Comparison of ENCODE assay signal across 8 cellular contexts in genomic region chr19:46861691-46862503, GRCh38. TPM values are rescaled to one million over a fixed set of nuclear protein-coding genes. Genes with fewer than 3 reads are reported as not detected.
DNase-seq lines count a peak whose midpoint lies in the region; ATAC-seq and TF ChIP-seq lines count a peak whose summit lies in the region.

No MANE protein-coding gene starts in this region.

- no peak overlapping the region for H2AFZ ChIP-seq in OCI-LY1 (ENCODE audit: low read length)

- no peak for TF ChIP-seq POLR2A in esophagus muscularis mucosa (IDR thresholded peaks at IDR 0.05; ENCODE audit: low read depth)

- H3K9me3 ChIP-seq in OCI-LY1 (ENCODE audit: low read length) = no peaks in the 10 kb centered on the region
- no peaks in the 10 kb centered on the region for H3K9me3 ChIP-seq in esophagus muscularis mucosa

- H3K36me3 Mint-ChIP-seq in activated naive CD4-positive, alpha-beta T cell treated with anti-CD3 and anti-CD28 coated beads, Interleukin-2, amount 50 U/mL, for 72 hours = peaks cover 6 to 7% of the 10 kb centered on the region in 2 donors

- peak overlapping the region; percentile 89 for H3K4me2 ChIP-seq in OCI-LY1 (ENCODE audit: low read length)

- no peak overlapping the region for H3K27ac Mint-ChIP-seq in activated naive CD4-positive, alpha-beta T cell treated with anti-CD3 and anti-CD28 coated beads, Interleukin-2, amount 50 U/mL, for 72 hours

- H3K36me3 ChIP-seq in OCI-LY1 (ENCODE audit: insufficient read depth, low read length) (0 out of 2 replicates have a peak, but pooled peaks cover 3% of the 10 kb centered on the region), esophagus muscularis mucosa (no peaks in the 10 kb centered on the region)

- no peaks in the 10 kb centered on the region for H4K20me1 ChIP-seq in OCI-LY1 (ENCODE audit: insufficient read depth, low read length)

- H3K4me3 ChIP-seq in OCI-LY1 (ENCODE audit: low read depth, low read length, poor library complexity, severe bottlenecking) (peak overlapping the region; percentile 77), esophagus muscularis mucosa (peak overlapping the region; percentile 92 to 95 (median 94))

- intact Hi-C loops in esophagus muscularis mucosa (cut with DNase I) = loop anchor here (5.0 kb wide), 1 partner anchor 60 kb away; no protein-coding TSS in a partner anchor

- H3K27me3 ChIP-seq in OCI-LY1 (ENCODE audit: insufficient read depth, low read length) = no peaks in the 10 kb centered on the region
- no peaks in the 10 kb centered on the region for H3K27me3 ChIP-seq in esophagus muscularis mucosa

- H3K4me1 ChIP-seq in OCI-LY1 (ENCODE audit: insufficient read depth, low read length, severe bottlenecking) (peaks cover 49% of the 10 kb centered on the region), esophagus muscularis mucosa (peaks cover 43 to 72% (median 67%) of the 10 kb centered on the region in 4 donors)

- WGBS in esophagus muscularis mucosa = under 1% methylated on average over 19 of the region's 19 CpGs

- TF ChIP-seq CTCF in OCI-LY1 (IDR thresholded peaks at IDR 0.05; ENCODE audit: low read length) (no peak), esophagus muscularis mucosa (IDR thresholded peaks at IDR 0.05) (no peak)

- ATAC-seq in activated naive CD4-positive, alpha-beta T cell treated with anti-CD3 and anti-CD28 coated beads, Interleukin-2, amount 50 U/mL, for 72 hours = no peak
- ATAC-seq in GM18511 (IDR thresholded peaks at IDR 0.05; ENCODE audit: unreplicated experiment) (no peak), GM21381 (IDR thresholded peaks at IDR 0.05; ENCODE audit: unreplicated experiment) (no peak)

- peak; percentile 14 for DNase-seq in activated naive CD4-positive, alpha-beta T cell treated with Interleukin-2 at 50 U/mL for 16 hours
- DNase-seq in activated naive CD4-positive, alpha-beta T cell treated with anti-CD3 and anti-CD28 coated beads, Interleukin-2, amount 50 U/mL, for 72 hours (ENCODE audit: low spot score in 2 of 2) = no peak
- DNase-seq in esophagus muscularis mucosa (ENCODE audit: extremely low spot score) (no peak), retina (peak; percentile 48), cerebellum (ENCODE audit: low spot score) (no peak)

- H3K27ac ChIP-seq in OCI-LY1 (ENCODE audit: low read depth, low read length, poor library complexity, severe bottlenecking) = peak overlapping the region; percentile 46
- peak overlapping the region; percentile 99 to 100 (median 100) for H3K27ac ChIP-seq in esophagus muscularis mucosa (replicated peaks in 1 of 4)

- TF ChIP-seq EP300 in esophagus muscularis mucosa (IDR thresholded peaks at IDR 0.05) = no peak

- H3K79me2 ChIP-seq in OCI-LY1 (ENCODE audit: insufficient read depth, low read length) = peaks cover 56% of the 10 kb centered on the region

- no peaks in the 10 kb centered on the region for H3K9me2 ChIP-seq in OCI-LY1 (ENCODE audit: low read depth, low read length)

- H3F3A ChIP-seq in OCI-LY1 (ENCODE audit: insufficient read depth, low read length) = no peaks in the 10 kb centered on the region

- peaks cover 4 to 5% of the 10 kb centered on the region in 2 donors for H3K9me3 Mint-ChIP-seq in activated naive CD4-positive, alpha-beta T cell treated with anti-CD3 and anti-CD28 coated beads, Interleukin-2, amount 50 U/mL, for 72 hours

- peak overlapping the region; percentile 81 for H3K9ac ChIP-seq in OCI-LY1 (ENCODE audit: low read length)

RNA-seq across cellular contexts. Expression of gene ARHGAP35, which starts 1.1 kb away (rescaled TPM):
- total RNA-seq in activated naive CD4-positive, alpha-beta T cell treated with anti-CD3 and anti-CD28 coated beads, Interleukin-2, amount 50 U/mL, for 72 hours = 10 to 100 TPM; 20.7 to 24.3 TPM
- total RNA-seq in esophagus muscularis mucosa (10 to 100 TPM; 49.7 to 94.5 (median 77.7) TPM), cerebellum (79.0 TPM)

RNA-seq across cellular contexts. Expression of gene AP2S1, which starts 11.3 kb away (rescaled TPM):
- 100 to 1,000 TPM; 114 to 116 TPM for total RNA-seq in activated naive CD4-positive, alpha-beta T cell treated with anti-CD3 and anti-CD28 coated beads, Interleukin-2, amount 50 U/mL, for 72 hours
- 10 to 100 TPM; 63.5 to 88.9 (median 74.5) TPM for total RNA-seq in esophagus muscularis mucosa
- total RNA-seq in cerebellum = 33.0 TPM

Comparison
In these comparisons a context has a peak if more than half of its experiments do, and no peak if none do; other contexts are left out.
1. DNase-seq: peak in activated naive CD4-positive, alpha-beta T cell treated with Interleukin-2 at 50 U/mL for 16 hours (single experiment) and retina (single experiment); none in activated naive CD4-positive, alpha-beta T cell treated with anti-CD3 and anti-CD28 coated beads, Interleukin-2, amount 50 U/mL, for 72 hours (0 of 2), esophagus muscularis mucosa (single experiment) and cerebellum (single experiment).